8 cellular contexts compared by ENCODE assay signal in genomic region chr6:111874030-111874425, GRCh38. TPM values are rescaled to one million over a fixed set of nuclear protein-coding genes. Genes with fewer than 3 reads are reported as not detected.
DNase-seq lines count a peak whose midpoint lies in the region; ATAC-seq and TF ChIP-seq lines count a peak whose summit lies in the region.

No MANE protein-coding gene starts in this region.

- no peaks in the 10 kb centered on the region for H3K36me3 Mint-ChIP-seq in mesothelial cell of epicardium

- H3K27ac ChIP-seq in HL-60 (replicated peaks), result no peak overlapping the region
- peak overlapping the region; percentile 29 for H3K27ac ChIP-seq in brain microvascular endothelial cell

- H3K27ac Mint-ChIP-seq in mesothelial cell of epicardium, result peak overlapping the region; percentile 91
- peak overlapping the region; percentile 97 to 98 for H3K27ac Mint-ChIP-seq in stimulated activated naive CD8-positive, alpha-beta T cell treated with anti-CD3 and anti-CD28 coated beads, Interleukin-15, amount 100 ng/mL, for 72 hours

- DNase-seq in HL-60 (ENCODE audit: low read depth in 1 of 2, low spot score in 1 of 2) (no peak), T follicular helper cell (ENCODE audit: low read depth) (peak; percentile 61), brain microvascular endothelial cell (peak; percentile 52), mesothelial cell of epicardium (ENCODE audit: low spot score in 2 of 2, unreplicated experiment in 2 of 2) (no peak), OCI-M2 (lab: John Stamatoyannopoulos, UW; ENCODE audit: unreplicated experiment) (no peak), middle frontal gyrus (ENCODE audit: extremely low spot score, low spot score) (no peak)
- DNase-seq in stimulated activated naive CD8-positive, alpha-beta T cell treated with anti-CD3 and anti-CD28 coated beads, Interleukin-15, amount 100 ng/mL, for 72 hours, result peak; percentile 42 to 60

- ATAC-seq in stimulated activated naive CD8-positive, alpha-beta T cell treated with anti-CD3 and anti-CD28 coated beads, Interleukin-15, amount 100 ng/mL, for 72 hours, result no peak
- ATAC-seq in HG03139 (IDR thresholded peaks at IDR 0.05; ENCODE audit: unreplicated experiment), result no peak

- in situ Hi-C loops in brain microvascular endothelial cell (cut with HindIII; ENCODE audit: low pct_ligation_motif_present, low sequenced_read_pairs), result no loop called here

- H3K27me3 ChIP-seq in HL-60 (ENCODE audit: insufficient read depth, poor library complexity, severe bottlenecking), result peaks cover 17% of the 10 kb centered on the region
- H3K27me3 ChIP-seq in brain microvascular endothelial cell (replicated peaks), result no peaks in the 10 kb centered on the region

- peak overlapping the region; percentile 90 for H3K4me3 Mint-ChIP-seq in mesothelial cell of epicardium
- peak overlapping the region; percentile 90 to 98 for H3K4me3 Mint-ChIP-seq in stimulated activated naive CD8-positive, alpha-beta T cell treated with anti-CD3 and anti-CD28 coated beads, Interleukin-15, amount 100 ng/mL, for 72 hours

- H3K9me3 Mint-ChIP-seq in mesothelial cell of epicardium, result no peaks in the 10 kb centered on the region
- no peaks in the 10 kb centered on the region for H3K9me3 Mint-ChIP-seq in stimulated activated naive CD8-positive, alpha-beta T cell treated with anti-CD3 and anti-CD28 coated beads, Interleukin-15, amount 100 ng/mL, for 72 hours

- peaks cover 29% of the 10 kb centered on the region for H3K4me1 Mint-ChIP-seq in mesothelial cell of epicardium
- peaks cover 24% of the 10 kb centered on the region for H3K4me1 Mint-ChIP-seq in stimulated activated naive CD8-positive, alpha-beta T cell treated with anti-CD3 and anti-CD28 coated beads, Interleukin-15, amount 100 ng/mL, for 72 hours

- H3K27me3 Mint-ChIP-seq in mesothelial cell of epicardium (ENCODE audit: low read depth), result peaks cover 7% of the 10 kb centered on the region
- no peaks in the 10 kb centered on the region for H3K27me3 Mint-ChIP-seq in stimulated activated naive CD8-positive, alpha-beta T cell treated with anti-CD3 and anti-CD28 coated beads, Interleukin-15, amount 100 ng/mL, for 72 hours

- H3K36me3 ChIP-seq in brain microvascular endothelial cell (replicated peaks), result no peaks in the 10 kb centered on the region

- TF ChIP-seq CTCF in HL-60 (IDR thresholded peaks at IDR 0.05; ENCODE audit: insufficient read depth, low read length) (no peak), brain microvascular endothelial cell (IDR thresholded peaks at IDR 0.05; ENCODE audit: low read depth, low read length, missing control alignments) (no peak), mesothelial cell of epicardium (IDR thresholded peaks at IDR 0.05; ENCODE audit: unreplicated experiment) (no peak)

- H3K4me3 ChIP-seq in HL-60 (replicated peaks; ENCODE audit: insufficient read depth, low read length), result peak overlapping the region; percentile 86
- H3K4me3 ChIP-seq in brain microvascular endothelial cell (ENCODE audit: low read depth, low read length), result peak overlapping the region; percentile 78

RNA-seq across cellular contexts. Expression of gene FYN, which starts 0.8 kb away (rescaled TPM):
- total RNA-seq in mesothelial cell of epicardium, result 104 to 123 TPM (median 115 TPM) in 3 replicates

Comparison
In these comparisons a context has a peak if more than half of its experiments do, and no peak if none do; other contexts are left out.
1. DNase-seq: peak in T follicular helper cell (single experiment), brain microvascular endothelial cell (single experiment) and stimulated activated naive CD8-positive, alpha-beta T cell treated with anti-CD3 and anti-CD28 coated beads, Interleukin-15, amount 100 ng/mL, for 72 hours (2 of 2); none in HL-60 (0 of 2), mesothelial cell of epicardium (0 of 2), OCI-M2 (single experiment) and middle frontal gyrus (single experiment).